9 cellular contexts compared by ENCODE assay signal in the genomic region with DNA sequence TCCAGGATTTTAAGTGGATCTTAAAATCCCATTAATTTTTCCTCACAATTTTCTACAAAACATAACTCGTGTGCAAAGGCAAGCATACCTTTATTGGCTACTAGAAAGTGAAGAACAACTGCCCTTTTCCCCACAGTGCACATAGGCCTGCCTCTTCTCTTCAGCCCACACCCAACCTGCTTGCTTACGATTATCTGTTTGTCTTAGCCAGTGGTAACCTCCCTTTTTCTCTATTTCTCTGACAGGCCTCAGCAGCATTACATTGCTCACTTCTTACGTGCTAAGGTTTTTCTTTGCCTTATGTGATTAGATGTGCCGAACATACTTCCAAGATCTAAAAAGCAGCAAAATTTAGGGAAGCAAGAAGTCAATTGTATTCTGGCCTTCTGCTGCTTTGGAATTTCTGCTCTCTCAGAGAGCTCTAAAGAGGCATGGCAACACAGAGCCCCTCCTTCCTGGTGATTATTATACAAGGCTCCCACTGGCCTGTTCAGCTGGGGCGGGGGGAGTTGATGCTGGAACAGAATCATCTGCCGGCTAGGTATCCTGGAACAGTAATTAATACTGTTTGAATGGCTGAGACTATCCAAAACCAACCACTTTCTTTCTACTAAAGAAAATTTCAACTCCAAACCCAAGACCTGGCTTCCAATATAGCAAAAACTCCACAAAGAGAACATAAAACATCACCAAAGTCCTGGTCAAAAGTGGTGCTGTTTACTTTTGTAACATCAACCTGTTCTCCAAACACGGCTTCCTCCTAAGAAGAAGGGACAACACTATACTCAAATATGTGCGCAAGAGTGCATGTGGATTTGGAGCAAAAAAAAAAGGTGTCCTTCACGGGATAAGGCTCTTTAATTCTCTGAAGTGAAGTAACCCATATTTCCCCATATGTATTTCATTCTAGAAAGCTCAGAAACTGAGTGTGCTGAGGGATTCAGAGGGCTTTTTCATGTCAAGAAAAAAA. TPM values are rescaled to one million over a fixed set of nuclear protein-coding genes. Genes with fewer than 3 reads are reported as not detected.
DNase-seq lines count a peak whose midpoint lies in the region; TF ChIP-seq lines count a peak whose summit lies in the region.
"Had no signal": no experiment of that assay in that cellular context is flagged by ENCODE, and none has a peak within 500 bp of the region (broad histone marks: within the 10 kb centered on the region; RNA-seq: fewer than 3 reads in every experiment).

No MANE protein-coding gene starts in this region.

- H3K27me3 Mint-ChIP-seq in endothelial cell (ENCODE audit: unreplicated experiment) (peaks cover 4% of the 10 kb centered on the region), nephron (ENCODE audit: low read depth) (no peaks in the 10 kb centered on the region)
- no peaks in the 10 kb centered on the region for H3K27me3 Mint-ChIP-seq in T-helper 2 cell treated with Interferon-gamma antibody and Interleukin-4, amounts not matched to agents 5 μg/mL and 100 μg/mL, for 36 hours (ENCODE audit: low read depth)
- H3K27me3 Mint-ChIP-seq in activated CD4-positive, alpha-beta memory T cell treated with anti-CD3 and anti-CD28 coated beads, Interleukin-2, amount 10 ng/mL, durations not matched to agents 7 days and 5 days: no peaks in the 10 kb centered on the region

- H2AFZ ChIP-seq in OCI-LY3 (ENCODE audit: low read depth, low read length): no peak overlapping the region

- intact Hi-C loops in A673 (cut with micrococcal nuclease; ENCODE audit: unreplicated experiment): no loop called here
- intact Hi-C loops in head of caudate nucleus (cut with DNase I): no loop called here

- H3K4me3 ChIP-seq in A673 (ENCODE audit: low read depth, low read length, poor library complexity, severe bottlenecking) (no peak overlapping the region), OCI-LY3 (ENCODE audit: low read length) (no peak overlapping the region)

- no peak for DNase-seq in A673 (ENCODE audit: low spot score)
- DNase-seq in endothelial cell (ENCODE audit: low spot score): no peak
- no peak for DNase-seq in T-helper 2 cell treated with Interferon-gamma antibody and Interleukin-4, amounts not matched to agents 5 μg/mL and 100 μg/mL, for 36 hours (ENCODE audit: low spot score)
- DNase-seq in head of caudate nucleus: no peak
- no peak for DNase-seq in COR-L47 (lab: John Stamatoyannopoulos, UW)
- DNase-seq in activated CD4-positive, alpha-beta memory T cell treated with anti-CD3 and anti-CD28 coated beads, Interleukin-2, amount 10 ng/mL, durations not matched to agents 7 days and 5 days: no peak
- DNase-seq: NCI-H524 treated with DMSO at 0.1 percent for 48 hours had no signal

- H3K27ac Mint-ChIP-seq in endothelial cell (ENCODE audit: unreplicated experiment) (peak overlapping the region; percentile 16), nephron (peak overlapping the region; percentile 47 to 80 (median 79))
- no peak overlapping the region for H3K27ac Mint-ChIP-seq in T-helper 2 cell treated with Interferon-gamma antibody and Interleukin-4, amounts not matched to agents 5 μg/mL and 100 μg/mL, for 36 hours
- H3K27ac Mint-ChIP-seq in activated CD4-positive, alpha-beta memory T cell treated with anti-CD3 and anti-CD28 coated beads, Interleukin-2, amount 10 ng/mL, durations not matched to agents 7 days and 5 days: no peak overlapping the region

- peak overlapping the region; percentile 4; the same call in 1 of the 2 replicates for H3K4me2 ChIP-seq in OCI-LY3 (ENCODE audit: low read length)

- no peaks in the 10 kb centered on the region for H3K36me3 ChIP-seq in A673 (ENCODE audit: insufficient read depth, low read length, poor library complexity, severe bottlenecking)
- peaks cover 26% of the 10 kb centered on the region for H3K36me3 ChIP-seq in OCI-LY3 (replicated peaks; ENCODE audit: low read depth, low read length)

- POLR2A ChIA-PET in A673 (lab: Charles Lee; ENCODE audit: low non-redundant PET): interaction anchor here (0.7 kb wide), 1 partner anchor 16 kb away, joined by 9 read pairs; no protein-coding TSS in a partner anchor
- POLR2A ChIA-PET in activated CD4-positive, alpha-beta memory T cell treated with anti-CD3 and anti-CD28 coated beads, Interleukin-2, amount 10 ng/mL, durations not matched to agents 7 days and 5 days (lab: Charles Lee): interaction anchor here (0.6 kb wide), 1 partner anchor 110 kb away, joined by 3 read pairs; no protein-coding TSS in a partner anchor

- H3K27ac ChIP-seq in A673 (ENCODE audit: low read depth, low read length, poor library complexity, severe bottlenecking) (peak overlapping the region; percentile 32), OCI-LY3 (ENCODE audit: low read length) (peak overlapping the region; percentile 15)

- H3K4me1 Mint-ChIP-seq in endothelial cell (ENCODE audit: unreplicated experiment) (peaks cover 53% of the 10 kb centered on the region), nephron (peaks cover 49% of the 10 kb centered on the region)
- H3K4me1 Mint-ChIP-seq in T-helper 2 cell treated with Interferon-gamma antibody and Interleukin-4, amounts not matched to agents 5 μg/mL and 100 μg/mL, for 36 hours (ENCODE audit: low read depth): peaks cover 39% of the 10 kb centered on the region
- peaks cover 48% of the 10 kb centered on the region for H3K4me1 Mint-ChIP-seq in activated CD4-positive, alpha-beta memory T cell treated with anti-CD3 and anti-CD28 coated beads, Interleukin-2, amount 10 ng/mL, durations not matched to agents 7 days and 5 days

- no peak overlapping the region for H3K9ac ChIP-seq in OCI-LY3 (ENCODE audit: low read length)

- CTCF ChIA-PET in A673 (lab: Charles Lee): interaction anchor here (0.6 kb wide), 1 partner anchor 210 kb away, joined by 3 read pairs; no protein-coding TSS in a partner anchor
- CTCF ChIA-PET in activated CD4-positive, alpha-beta memory T cell treated with anti-CD3 and anti-CD28 coated beads, Interleukin-2, amount 10 ng/mL, durations not matched to agents 7 days and 5 days (lab: Charles Lee): interaction anchor here (0.6 kb wide), 1 partner anchor 26 kb away, joined by 4 read pairs; no protein-coding TSS in a partner anchor

- H3K4me1 ChIP-seq in A673 (ENCODE audit: insufficient read depth, low read length, poor library complexity, severe bottlenecking) (peaks cover 51% of the 10 kb centered on the region), OCI-LY3 (ENCODE audit: low read length) (peaks cover 89% of the 10 kb centered on the region)

- H3K9me3 ChIP-seq in A673 (ENCODE audit: low read depth, low read length, poor library complexity, severe bottlenecking) (no peaks in the 10 kb centered on the region), OCI-LY3 (ENCODE audit: insufficient read depth, low read length) (no peaks in the 10 kb centered on the region)

- no TSS peak for BruUV-seq in A673 (replicated peaks; lab: Mats Ljungman, UMichigan)

- H3K9me3 Mint-ChIP-seq in endothelial cell (ENCODE audit: unreplicated experiment) (no peaks in the 10 kb centered on the region), nephron (no peaks in the 10 kb centered on the region)
- no peaks in the 10 kb centered on the region for H3K9me3 Mint-ChIP-seq in T-helper 2 cell treated with Interferon-gamma antibody and Interleukin-4, amounts not matched to agents 5 μg/mL and 100 μg/mL, for 36 hours
- no peaks in the 10 kb centered on the region for H3K9me3 Mint-ChIP-seq in activated CD4-positive, alpha-beta memory T cell treated with anti-CD3 and anti-CD28 coated beads, Interleukin-2, amount 10 ng/mL, durations not matched to agents 7 days and 5 days

- peaks cover 7% of the 10 kb centered on the region for H3K36me3 Mint-ChIP-seq in endothelial cell (ENCODE audit: low read depth, unreplicated experiment)
- H3K36me3 Mint-ChIP-seq in nephron (ENCODE audit: low read depth): peaks cover 3% of the 10 kb centered on the region
- peaks cover 4% of the 10 kb centered on the region for H3K36me3 Mint-ChIP-seq in T-helper 2 cell treated with Interferon-gamma antibody and Interleukin-4, amounts not matched to agents 5 μg/mL and 100 μg/mL, for 36 hours (ENCODE audit: low read depth)
- H3K36me3 Mint-ChIP-seq in activated CD4-positive, alpha-beta memory T cell treated with anti-CD3 and anti-CD28 coated beads, Interleukin-2, amount 10 ng/mL, durations not matched to agents 7 days and 5 days (ENCODE audit: low read depth): peaks cover 8% of the 10 kb centered on the region

- H3K4me3 Mint-ChIP-seq in endothelial cell (ENCODE audit: unreplicated experiment) (no peak overlapping the region), nephron (peak overlapping the region in 1 of 3 experiments; percentile 0)
- no peak overlapping the region for H3K4me3 Mint-ChIP-seq in T-helper 2 cell treated with Interferon-gamma antibody and Interleukin-4, amounts not matched to agents 5 μg/mL and 100 μg/mL, for 36 hours
- no peak overlapping the region for H3K4me3 Mint-ChIP-seq in activated CD4-positive, alpha-beta memory T cell treated with anti-CD3 and anti-CD28 coated beads, Interleukin-2, amount 10 ng/mL, durations not matched to agents 7 days and 5 days

- H3K27me3 ChIP-seq in A673 (replicated peaks; ENCODE audit: insufficient read depth, low read depth, low read length, poor library complexity): no peaks in the 10 kb centered on the region
- no peaks in the 10 kb centered on the region for H3K27me3 ChIP-seq in OCI-LY3 (ENCODE audit: low read depth, low read length)

- H3K79me2 ChIP-seq in OCI-LY3 (ENCODE audit: low read length): peaks cover 100% of the 10 kb centered on the region

- H4K20me1 ChIP-seq in OCI-LY3 (ENCODE audit: insufficient read depth, low read length): peaks cover 72% of the 10 kb centered on the region

- TF ChIP-seq CTCF in A673 (conservative IDR thresholded peaks at IDR 0.05; ENCODE audit: low read depth, low read length) (no peak), OCI-LY3 (IDR thresholded peaks at IDR 0.05; ENCODE audit: low read depth, low read length) (no peak), endothelial cell (IDR thresholded peaks at IDR 0.05; ENCODE audit: unreplicated experiment) (no peak), nephron (IDR thresholded peaks at IDR 0.05; ENCODE audit: unreplicated experiment in 3 of 3) (no peak)

RNA-seq across cellular contexts. Expression of a gene that starts 6.8 kb away (rescaled TPM):
- total RNA-seq in A673 (2021) (60.7 and 78.0 TPM in 2 replicates), endothelial cell (ENCODE audit: unreplicated experiment) (115 TPM)
- total RNA-seq in activated CD4-positive, alpha-beta memory T cell treated with anti-CD3 and anti-CD28 coated beads, Interleukin-2, amount 10 ng/mL, durations not matched to agents 7 days and 5 days: 10 to 100 TPM; 21.6 to 22.4 TPM

Comparison
In these comparisons a context has a peak if more than half of its experiments do, and no peak if none do; other contexts are left out.
1. H3K27ac Mint-ChIP-seq: peak in endothelial cell (single experiment) and nephron (3 of 3); none in T-helper 2 cell treated with Interferon-gamma antibody and Interleukin-4, amounts not matched to agents 5 μg/mL and 100 μg/mL, for 36 hours (single experiment) and activated CD4-positive, alpha-beta memory T cell treated with anti-CD3 and anti-CD28 coated beads, Interleukin-2, amount 10 ng/mL, durations not matched to agents 7 days and 5 days (single experiment).